1 cellular context compared by ENCODE assay signal in the genomic region with DNA sequence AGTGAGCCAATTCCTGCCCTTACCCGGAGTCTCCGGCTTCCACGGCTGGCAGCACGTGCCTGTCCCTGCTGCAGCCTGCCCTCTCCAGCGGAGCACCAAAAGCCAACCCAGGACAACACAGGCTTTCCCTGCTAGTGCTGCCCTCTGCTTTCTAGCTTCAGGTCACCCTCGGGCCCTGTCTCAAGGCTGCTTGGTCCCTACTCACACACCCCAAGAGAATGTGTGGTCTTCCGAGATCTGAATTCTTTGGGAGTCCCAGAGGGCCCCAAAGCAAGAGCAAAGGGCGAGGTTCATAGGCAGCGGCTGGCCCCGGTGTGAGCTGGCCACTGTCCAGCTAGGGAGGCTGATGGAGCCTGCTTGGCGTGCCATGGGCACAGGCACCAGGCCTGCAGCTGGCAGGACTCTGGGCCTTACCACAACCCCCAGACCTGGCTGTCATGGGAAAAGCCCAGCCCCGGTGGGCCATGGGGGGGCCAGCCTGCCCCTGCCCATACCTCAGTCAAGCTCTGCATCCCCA.
A peak's percentile ranks its signal among the peaks of the same experiment; 100 is the strongest.
TF ChIP-seq lines count a peak whose summit lies in the region.

No MANE protein-coding gene starts in this region.

TF ChIP-seq in HepG2, 621 proteins besides CTCF, POLR2A, EP300 and RAD21 (continued from another document and continues in another):
- TF ChIP-seq, protein P1, sequence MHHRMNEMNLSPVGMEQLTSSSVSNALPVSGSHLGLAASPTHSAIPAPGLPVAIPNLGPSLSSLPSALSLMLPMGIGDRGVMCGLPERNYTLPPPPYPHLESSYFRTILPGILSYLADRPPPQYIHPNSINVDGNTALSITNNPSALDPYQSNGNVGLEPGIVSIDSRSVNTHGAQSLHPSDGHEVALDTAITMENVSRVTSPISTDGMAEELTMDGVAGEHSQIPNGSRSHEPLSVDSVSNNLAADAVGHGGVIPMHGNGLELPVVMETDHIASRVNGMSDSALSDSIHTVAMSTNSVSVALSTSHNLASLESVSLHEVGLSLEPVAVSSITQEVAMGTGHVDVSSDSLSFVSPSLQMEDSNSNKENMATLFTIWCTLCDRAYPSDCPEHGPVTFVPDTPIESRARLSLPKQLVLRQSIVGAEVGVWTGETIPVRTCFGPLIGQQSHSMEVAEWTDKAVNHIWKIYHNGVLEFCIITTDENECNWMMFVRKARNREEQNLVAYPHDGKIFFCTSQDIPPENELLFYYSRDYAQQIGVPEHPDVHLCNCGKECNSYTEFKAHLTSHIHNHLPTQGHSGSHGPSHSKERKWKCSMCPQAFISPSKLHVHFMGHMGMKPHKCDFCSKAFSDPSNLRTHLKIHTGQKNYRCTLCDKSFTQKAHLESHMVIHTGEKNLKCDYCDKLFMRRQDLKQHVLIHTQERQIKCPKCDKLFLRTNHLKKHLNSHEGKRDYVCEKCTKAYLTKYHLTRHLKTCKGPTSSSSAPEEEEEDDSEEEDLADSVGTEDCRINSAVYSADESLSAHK (CRISPR knock-in tag; IDR thresholded peaks at IDR 0.05; ENCODE audit: borderline replicate concordance), result no peak
- TF ChIP-seq RELA (CRISPR knock-in tag; IDR thresholded peaks at IDR 0.05), result no peak
- TF ChIP-seq BHLHE40 (IDR thresholded peaks at IDR 0.05; ENCODE audit: low read length), result peak; percentile 83
- no peak; the same call in 1 of the 2 replicates for TF ChIP-seq TBX2 (CRISPR knock-in tag; IDR thresholded peaks at IDR 0.05; ENCODE audit: borderline replicate concordance)
- TF ChIP-seq POGK (CRISPR knock-in tag; conservative IDR thresholded peaks at IDR 0.05), result no peak
- peak; percentile 67; the same call in 1 of the 2 replicates for TF ChIP-seq PAXIP1 (CRISPR knock-in tag; conservative IDR thresholded peaks at IDR 0.05)
- TF ChIP-seq XRCC5 (optimal IDR thresholded peaks at IDR 0.05; ENCODE audit: low read length), result no peak
- 0 out of 2 replicates have a peak, but pooled peaks have one; percentile 65 for TF ChIP-seq ZNF598 (CRISPR knock-in tag; IDR thresholded peaks at IDR 0.05; ENCODE audit: borderline replicate concordance)
- TF ChIP-seq ZNF138 (CRISPR knock-in tag; IDR thresholded peaks at IDR 0.05; ENCODE audit: low read depth), result no peak
- TF ChIP-seq HOXA3 (CRISPR knock-in tag; IDR thresholded peaks at IDR 0.05), result no peak; the same call in 1 of the 2 replicates
- no peak for TF ChIP-seq ZNF414 (CRISPR knock-in tag; IDR thresholded peaks at IDR 0.05)
- no peak for TF ChIP-seq POLR2AphosphoS5 (IDR thresholded peaks at IDR 0.05; ENCODE audit: low read depth, low read length)
- TF ChIP-seq PRPF4 (IDR thresholded peaks at IDR 0.05; ENCODE audit: low read depth, low read length, poor library complexity, severe bottlenecking), result no peak
- no peak for TF ChIP-seq HINFP (CRISPR knock-in tag; IDR thresholded peaks at IDR 0.05; ENCODE audit: low read depth)
- TF ChIP-seq ZBTB37 (CRISPR knock-in tag; IDR thresholded peaks at IDR 0.05), result peak; percentile 70; the same call in 1 of the 2 replicates
- no peak for TF ChIP-seq CENPT (CRISPR knock-in tag; IDR thresholded peaks at IDR 0.05; ENCODE audit: low read depth)
- no peak for TF ChIP-seq TBL1XR1 (IDR thresholded peaks at IDR 0.05; ENCODE audit: borderline replicate concordance, low read length, partially characterized antibody)
- TF ChIP-seq NR1H2 (CRISPR knock-in tag; IDR thresholded peaks at IDR 0.05; ENCODE audit: borderline replicate concordance, low read depth), result no peak
- no peak for TF ChIP-seq SOX13 (IDR thresholded peaks at IDR 0.05)
- peak in 1 of 2 experiments; percentile 33; a peak in 1 of 4 replicates for TF ChIP-seq SOX13 (CRISPR knock-in tag; conservative IDR thresholded peaks at IDR 0.05 in 1 of 2, IDR thresholded peaks at IDR 0.05 in 1 of 2)
- TF ChIP-seq ZC3H4 (CRISPR knock-in tag; IDR thresholded peaks at IDR 0.05; ENCODE audit: borderline replicate concordance), result no peak
- TF ChIP-seq KDM2A (CRISPR knock-in tag; IDR thresholded peaks at IDR 0.05; ENCODE audit: borderline replicate concordance, low read depth), result peak; percentile 48; the same call in 1 of the 2 replicates
- TF ChIP-seq ARID2 (CRISPR knock-in tag; IDR thresholded peaks at IDR 0.05; ENCODE audit: borderline replicate concordance), result no peak
- TF ChIP-seq ZNF331 (CRISPR knock-in tag; IDR thresholded peaks at IDR 0.05), result 0 out of 2 replicates have a peak, but pooled peaks have one; percentile 39
- no peak for TF ChIP-seq SP4 (CRISPR knock-in tag; IDR thresholded peaks at IDR 0.05)
- peak; percentile 30; the same call in 1 of the 2 replicates for TF ChIP-seq ARID5B (CRISPR knock-in tag; IDR thresholded peaks at IDR 0.05)
- TF ChIP-seq ZNF224 (CRISPR knock-in tag; IDR thresholded peaks at IDR 0.05), result 0 out of 2 replicates have a peak, but pooled peaks have one; percentile 44
- TF ChIP-seq ZBTB7A (CRISPR knock-in tag; IDR thresholded peaks at IDR 0.05), result peak; percentile 47; the same call in 1 of the 2 replicates
- TF ChIP-seq ATF5 (CRISPR knock-in tag; IDR thresholded peaks at IDR 0.05; ENCODE audit: low read depth), result no peak
- no peak for TF ChIP-seq TOE1 (CRISPR knock-in tag; IDR thresholded peaks at IDR 0.05)
- no peak for TF ChIP-seq PBX3 (CRISPR knock-in tag; IDR thresholded peaks at IDR 0.05; ENCODE audit: borderline replicate concordance)
